In genomic region chr2:142139384-142139783, GRCh38 we compare ENCODE assay signal across 2 cellular contexts.
A peak's percentile ranks its signal among the peaks of the same experiment; 100 is the strongest.
TF ChIP-seq lines count a peak whose summit lies in the region.

No MANE protein-coding gene starts in this region.

TF ChIP-seq in GM23338, 12 proteins besides CTCF, POLR2A, EP300 and RAD21 (continued from another document):
- TF ChIP-seq REST (IDR thresholded peaks at IDR 0.05; ENCODE audit: unreplicated experiment) = no peak
- no peak for TF ChIP-seq ZNF462 (CRISPR knock-in tag; IDR thresholded peaks at IDR 0.05)

TF ChIP-seq in SK-N-SH, 30 proteins besides CTCF, POLR2A, EP300 and RAD21 (continued from another document):
- TF ChIP-seq PBX3 (IDR thresholded peaks at IDR 0.05) = no peak
- TF ChIP-seq TCF12 (IDR thresholded peaks at IDR 0.05) = no peak
- no peak for TF ChIP-seq USF2 (IDR thresholded peaks at IDR 0.05; ENCODE audit: borderline replicate concordance, low read depth, low read length)
- TF ChIP-seq SMC3 (IDR thresholded peaks at IDR 0.05; ENCODE audit: low read depth, low read length) = peak; percentile 16; the same call in 1 of the 2 replicates
- no peak for TF ChIP-seq NFIC (IDR thresholded peaks at IDR 0.05; ENCODE audit: borderline replicate concordance)
- TF ChIP-seq YY1 (IDR thresholded peaks at IDR 0.05; ENCODE audit: low read depth) = no peak
- TF ChIP-seq MEF2A (IDR thresholded peaks at IDR 0.05; ENCODE audit: borderline replicate concordance, low read depth) = no peak
- peak; percentile 74 for TF ChIP-seq RCOR1 (IDR thresholded peaks at IDR 0.05; ENCODE audit: low read length)
- no peak for TF ChIP-seq REST (IDR thresholded peaks at IDR 0.05; ENCODE audit: low read depth, low read length)
- no peak for TF ChIP-seq ELF1 (IDR thresholded peaks at IDR 0.05)
- TF ChIP-seq TEAD4 (IDR thresholded peaks at IDR 0.05; ENCODE audit: borderline replicate concordance, insufficient read depth) = no peak
- TF ChIP-seq FOXM1 (IDR thresholded peaks at IDR 0.05; ENCODE audit: low read depth) = no peak
